1 cellular context compared by ENCODE assay signal in genomic region chr10:67837519-67838314, GRCh38.
TF ChIP-seq lines count a peak whose summit lies in the region.

DNAJC12 (minus strand) TSS chr10:67838188; CDS start chr10:67838011, 177 bp downstream.

TF ChIP-seq in K562, 482 proteins besides CTCF, POLR2A, EP300 and RAD21 (continued from another document and continues in another):
- TF ChIP-seq ILF3 (IDR thresholded peaks at IDR 0.05; ENCODE audit: borderline replicate concordance) (no peak), ZNF778 (CRISPR knock-in tag; IDR thresholded peaks at IDR 0.05) (no peak), SRSF3 (IDR thresholded peaks at IDR 0.05; ENCODE audit: insufficient read depth, low read length) (no peak), SMAD1 (IDR thresholded peaks at IDR 0.05; ENCODE audit: low read depth, low read length, partially characterized antibody) (no peak), ETV6 (IDR thresholded peaks at IDR 0.05; ENCODE audit: borderline replicate concordance in 1 of 2, low read depth in 2 of 2, low read length in 1 of 2) (no peak), ETV6 (CRISPR knock-in tag; IDR thresholded peaks at IDR 0.05; ENCODE audit: borderline replicate concordance) (no peak), CREB1 (IDR thresholded peaks at IDR 0.05) (no peak), CREB1 (CRISPR knock-in tag; IDR thresholded peaks at IDR 0.05) (no peak), ZNF699 (CRISPR knock-in tag; IDR thresholded peaks at IDR 0.05; ENCODE audit: insufficient replicate concordance) (no peak), SNIP1 (IDR thresholded peaks at IDR 0.05; ENCODE audit: low read depth) (no peak), DMBX1 (CRISPR knock-in tag; IDR thresholded peaks at IDR 0.05; ENCODE audit: borderline replicate concordance) (no peak), UBTF (IDR thresholded peaks at IDR 0.05; ENCODE audit: borderline replicate concordance in 1 of 2, low read depth in 2 of 2, low read length in 2 of 2) (no peak), ZNF354B (CRISPR knock-in tag; IDR thresholded peaks at IDR 0.05) (no peak), ZNF583 (CRISPR knock-in tag; IDR thresholded peaks at IDR 0.05) (no peak), NCOA4 (IDR thresholded peaks at IDR 0.05; ENCODE audit: partially characterized antibody) (no peak), HNRNPUL1 (IDR thresholded peaks at IDR 0.05; ENCODE audit: low read length) (no peak), ZNF644 (tag; IDR thresholded peaks at IDR 0.05; ENCODE audit: low read depth) (no peak), ZNF232 (CRISPR knock-in tag; IDR thresholded peaks at IDR 0.05) (no peak), ZNF445 (CRISPR knock-in tag; IDR thresholded peaks at IDR 0.05; ENCODE audit: low read depth) (no peak), FOXM1 (IDR thresholded peaks at IDR 0.05; ENCODE audit: low read depth) (peak; percentile 35; the same call in 1 of the 2 replicates), FOXM1 (CRISPR knock-in tag; IDR thresholded peaks at IDR 0.05; ENCODE audit: low read depth) (no peak), TEAD2 (tag; IDR thresholded peaks at IDR 0.05) (no peak), ZNF253 (CRISPR knock-in tag; conservative IDR thresholded peaks at IDR 0.05) (no peak), KAT2B (IDR thresholded peaks at IDR 0.05; ENCODE audit: low read depth, low read length) (no peak), ZNF280B (CRISPR knock-in tag; IDR thresholded peaks at IDR 0.05) (no peak), ZBTB26 (CRISPR knock-in tag; IDR thresholded peaks at IDR 0.05) (no peak), NBN (IDR thresholded peaks at IDR 0.05; ENCODE audit: low read depth) (peak; percentile 63), NRF1 (conservative IDR thresholded peaks at IDR 0.05 in 1 of 2, IDR thresholded peaks at IDR 0.05 in 1 of 2) (peak in 1 of 2 experiments; percentile 18; a peak in 1 of 4 replicates), PHF21A (IDR thresholded peaks at IDR 0.05; ENCODE audit: borderline replicate concordance, low read depth) (no peak), GTF2E2 (tag; IDR thresholded peaks at IDR 0.05) (peak; percentile 27; the same call in 1 of the 2 replicates), ZNF263 (CRISPR knock-in tag; IDR thresholded peaks at IDR 0.05; ENCODE audit: borderline replicate concordance) (no peak), ZFX (CRISPR knock-in tag; IDR thresholded peaks at IDR 0.05) (no peak), OTX1 (CRISPR knock-in tag; IDR thresholded peaks at IDR 0.05) (no peak), CREM (IDR thresholded peaks at IDR 0.05; ENCODE audit: low read depth) (peak; percentile 75), LARP7 (IDR thresholded peaks at IDR 0.05) (no peak), DLX4 (CRISPR knock-in tag; IDR thresholded peaks at IDR 0.05) (no peak), MEF2A (IDR thresholded peaks at IDR 0.05; ENCODE audit: control insufficient read depth, low read depth, low read length) (no peak), ZNF589 (CRISPR knock-in tag; IDR thresholded peaks at IDR 0.05; ENCODE audit: low read depth) (0 out of 2 replicates have a peak, but pooled peaks have one; percentile 36), TAF7 (tag; IDR thresholded peaks at IDR 0.05) (no peak), ZNF79 (CRISPR knock-in tag; IDR thresholded peaks at IDR 0.05; ENCODE audit: low read depth) (no peak), HDAC3 (IDR thresholded peaks at IDR 0.05; ENCODE audit: borderline replicate concordance, partially characterized antibody) (peak; percentile 29), SMARCA5 (IDR thresholded peaks at IDR 0.05) (no peak), ZNF584 (CRISPR knock-in tag; IDR thresholded peaks at IDR 0.05; ENCODE audit: low read depth) (no peak), HDAC6 (IDR thresholded peaks at IDR 0.05; ENCODE audit: low read depth, low read length) (no peak), SP1 (CRISPR knock-in tag; IDR thresholded peaks at IDR 0.05) (no peak), ZMIZ1 (IDR thresholded peaks at IDR 0.05; ENCODE audit: low read depth in 2 of 2, low read length in 2 of 2) (no peak), ZKSCAN3 (CRISPR knock-in tag; IDR thresholded peaks at IDR 0.05) (no peak), ZNF133 (CRISPR knock-in tag; IDR thresholded peaks at IDR 0.05) (no peak), KLF1 (tag; IDR thresholded peaks at IDR 0.05) (no peak), KLF13 (tag; IDR thresholded peaks at IDR 0.05; ENCODE audit: borderline replicate concordance, low read depth) (no peak), DIDO1 (tag; IDR thresholded peaks at IDR 0.05; ENCODE audit: low read depth) (no peak; the same call in 1 of the 2 replicates), CHD4 (IDR thresholded peaks at IDR 0.05; ENCODE audit: insufficient read depth, insufficient replicate concordance, low read depth, low read length, poor library complexity, severe bottlenecking) (no peak), HCFC1 (IDR thresholded peaks at IDR 0.05; ENCODE audit: low read depth, low read length) (peak; percentile 93), HLTF (IDR thresholded peaks at IDR 0.05) (no peak), NKRF (IDR thresholded peaks at IDR 0.05; ENCODE audit: borderline replicate concordance) (no peak)
- TF ChIP-seq, protein P1, sequence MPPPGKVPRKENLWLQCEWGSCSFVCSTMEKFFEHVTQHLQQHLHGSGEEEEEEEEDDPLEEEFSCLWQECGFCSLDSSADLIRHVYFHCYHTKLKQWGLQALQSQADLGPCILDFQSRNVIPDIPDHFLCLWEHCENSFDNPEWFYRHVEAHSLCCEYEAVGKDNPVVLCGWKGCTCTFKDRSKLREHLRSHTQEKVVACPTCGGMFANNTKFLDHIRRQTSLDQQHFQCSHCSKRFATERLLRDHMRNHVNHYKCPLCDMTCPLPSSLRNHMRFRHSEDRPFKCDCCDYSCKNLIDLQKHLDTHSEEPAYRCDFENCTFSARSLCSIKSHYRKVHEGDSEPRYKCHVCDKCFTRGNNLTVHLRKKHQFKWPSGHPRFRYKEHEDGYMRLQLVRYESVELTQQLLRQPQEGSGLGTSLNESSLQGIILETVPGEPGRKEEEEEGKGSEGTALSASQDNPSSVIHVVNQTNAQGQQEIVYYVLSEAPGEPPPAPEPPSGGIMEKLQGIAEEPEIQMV (tag; conservative IDR thresholded peaks at IDR 0.05; ENCODE audit: low read depth): no peak
- TF ChIP-seq, protein P2, sequence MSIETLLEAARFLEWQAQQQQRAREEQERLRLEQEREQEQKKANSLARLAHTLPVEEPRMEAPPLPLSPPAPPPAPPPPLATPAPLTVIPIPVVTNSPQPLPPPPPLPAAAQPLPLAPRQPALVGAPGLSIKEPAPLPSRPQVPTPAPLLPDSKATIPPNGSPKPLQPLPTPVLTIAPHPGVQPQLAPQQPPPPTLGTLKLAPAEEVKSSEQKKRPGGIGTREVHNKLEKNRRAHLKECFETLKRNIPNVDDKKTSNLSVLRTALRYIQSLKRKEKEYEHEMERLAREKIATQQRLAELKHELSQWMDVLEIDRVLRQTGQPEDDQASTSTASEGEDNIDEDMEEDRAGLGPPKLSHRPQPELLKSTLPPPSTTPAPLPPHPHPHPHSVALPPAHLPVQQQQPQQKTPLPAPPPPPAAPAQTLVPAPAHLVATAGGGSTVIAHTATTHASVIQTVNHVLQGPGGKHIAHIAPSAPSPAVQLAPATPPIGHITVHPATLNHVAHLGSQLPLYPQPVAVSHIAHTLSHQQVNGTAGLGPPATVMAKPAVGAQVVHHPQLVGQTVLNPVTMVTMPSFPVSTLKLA (conservative IDR thresholded peaks at IDR 0.05): peak; percentile 90 to 94
- TF ChIP-seq, protein P3, sequence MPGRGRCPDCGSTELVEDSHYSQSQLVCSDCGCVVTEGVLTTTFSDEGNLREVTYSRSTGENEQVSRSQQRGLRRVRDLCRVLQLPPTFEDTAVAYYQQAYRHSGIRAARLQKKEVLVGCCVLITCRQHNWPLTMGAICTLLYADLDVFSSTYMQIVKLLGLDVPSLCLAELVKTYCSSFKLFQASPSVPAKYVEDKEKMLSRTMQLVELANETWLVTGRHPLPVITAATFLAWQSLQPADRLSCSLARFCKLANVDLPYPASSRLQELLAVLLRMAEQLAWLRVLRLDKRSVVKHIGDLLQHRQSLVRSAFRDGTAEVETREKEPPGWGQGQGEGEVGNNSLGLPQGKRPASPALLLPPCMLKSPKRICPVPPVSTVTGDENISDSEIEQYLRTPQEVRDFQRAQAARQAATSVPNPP (IDR thresholded peaks at IDR 0.05; ENCODE audit: borderline replicate concordance, insufficient read depth, insufficient read length): no peak
